1 cellular context compared by ENCODE assay signal in the genomic region with DNA sequence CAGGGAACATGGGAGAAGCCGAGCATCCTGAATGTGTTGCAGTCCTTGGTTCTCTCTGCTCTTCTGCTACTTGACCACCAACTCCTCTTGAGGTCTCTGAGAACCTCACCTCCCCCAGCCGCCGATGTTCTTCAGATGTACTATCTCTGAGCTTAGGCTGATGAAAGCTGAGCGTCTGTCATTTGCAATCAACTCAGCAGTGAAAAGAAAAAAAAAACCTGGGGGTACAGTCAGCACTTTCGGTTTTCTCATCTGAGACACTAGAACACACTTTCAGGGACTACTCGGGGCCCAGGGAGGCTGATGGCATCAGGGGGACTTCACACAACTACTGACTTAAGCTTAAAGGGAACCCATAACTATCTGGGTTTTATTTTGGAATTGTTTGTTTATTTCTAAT.
TF ChIP-seq lines count a peak whose summit lies in the region.

No MANE protein-coding gene starts in this region.

TF ChIP-seq in H1, 55 proteins besides CTCF, POLR2A, EP300 and RAD21:
- TF ChIP-seq HDAC6 (IDR thresholded peaks at IDR 0.05; ENCODE audit: low read depth, low read length): no peak
- TF ChIP-seq EGR1 (IDR thresholded peaks at IDR 0.05; ENCODE audit: borderline replicate concordance, low read depth, low read length): no peak
- no peak for TF ChIP-seq RFX5 (IDR thresholded peaks at IDR 0.05; ENCODE audit: borderline replicate concordance, low read depth, low read length)
- TF ChIP-seq, protein P1, sequence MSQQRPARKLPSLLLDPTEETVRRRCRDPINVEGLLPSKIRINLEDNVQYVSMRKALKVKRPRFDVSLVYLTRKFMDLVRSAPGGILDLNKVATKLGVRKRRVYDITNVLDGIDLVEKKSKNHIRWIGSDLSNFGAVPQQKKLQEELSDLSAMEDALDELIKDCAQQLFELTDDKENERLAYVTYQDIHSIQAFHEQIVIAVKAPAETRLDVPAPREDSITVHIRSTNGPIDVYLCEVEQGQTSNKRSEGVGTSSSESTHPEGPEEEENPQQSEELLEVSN (IDR thresholded peaks at IDR 0.05): no peak
- TF ChIP-seq POLR2AphosphoS5 (IDR thresholded peaks at IDR 0.05; ENCODE audit: low read depth, low read length): no peak
- TF ChIP-seq, protein P2, sequence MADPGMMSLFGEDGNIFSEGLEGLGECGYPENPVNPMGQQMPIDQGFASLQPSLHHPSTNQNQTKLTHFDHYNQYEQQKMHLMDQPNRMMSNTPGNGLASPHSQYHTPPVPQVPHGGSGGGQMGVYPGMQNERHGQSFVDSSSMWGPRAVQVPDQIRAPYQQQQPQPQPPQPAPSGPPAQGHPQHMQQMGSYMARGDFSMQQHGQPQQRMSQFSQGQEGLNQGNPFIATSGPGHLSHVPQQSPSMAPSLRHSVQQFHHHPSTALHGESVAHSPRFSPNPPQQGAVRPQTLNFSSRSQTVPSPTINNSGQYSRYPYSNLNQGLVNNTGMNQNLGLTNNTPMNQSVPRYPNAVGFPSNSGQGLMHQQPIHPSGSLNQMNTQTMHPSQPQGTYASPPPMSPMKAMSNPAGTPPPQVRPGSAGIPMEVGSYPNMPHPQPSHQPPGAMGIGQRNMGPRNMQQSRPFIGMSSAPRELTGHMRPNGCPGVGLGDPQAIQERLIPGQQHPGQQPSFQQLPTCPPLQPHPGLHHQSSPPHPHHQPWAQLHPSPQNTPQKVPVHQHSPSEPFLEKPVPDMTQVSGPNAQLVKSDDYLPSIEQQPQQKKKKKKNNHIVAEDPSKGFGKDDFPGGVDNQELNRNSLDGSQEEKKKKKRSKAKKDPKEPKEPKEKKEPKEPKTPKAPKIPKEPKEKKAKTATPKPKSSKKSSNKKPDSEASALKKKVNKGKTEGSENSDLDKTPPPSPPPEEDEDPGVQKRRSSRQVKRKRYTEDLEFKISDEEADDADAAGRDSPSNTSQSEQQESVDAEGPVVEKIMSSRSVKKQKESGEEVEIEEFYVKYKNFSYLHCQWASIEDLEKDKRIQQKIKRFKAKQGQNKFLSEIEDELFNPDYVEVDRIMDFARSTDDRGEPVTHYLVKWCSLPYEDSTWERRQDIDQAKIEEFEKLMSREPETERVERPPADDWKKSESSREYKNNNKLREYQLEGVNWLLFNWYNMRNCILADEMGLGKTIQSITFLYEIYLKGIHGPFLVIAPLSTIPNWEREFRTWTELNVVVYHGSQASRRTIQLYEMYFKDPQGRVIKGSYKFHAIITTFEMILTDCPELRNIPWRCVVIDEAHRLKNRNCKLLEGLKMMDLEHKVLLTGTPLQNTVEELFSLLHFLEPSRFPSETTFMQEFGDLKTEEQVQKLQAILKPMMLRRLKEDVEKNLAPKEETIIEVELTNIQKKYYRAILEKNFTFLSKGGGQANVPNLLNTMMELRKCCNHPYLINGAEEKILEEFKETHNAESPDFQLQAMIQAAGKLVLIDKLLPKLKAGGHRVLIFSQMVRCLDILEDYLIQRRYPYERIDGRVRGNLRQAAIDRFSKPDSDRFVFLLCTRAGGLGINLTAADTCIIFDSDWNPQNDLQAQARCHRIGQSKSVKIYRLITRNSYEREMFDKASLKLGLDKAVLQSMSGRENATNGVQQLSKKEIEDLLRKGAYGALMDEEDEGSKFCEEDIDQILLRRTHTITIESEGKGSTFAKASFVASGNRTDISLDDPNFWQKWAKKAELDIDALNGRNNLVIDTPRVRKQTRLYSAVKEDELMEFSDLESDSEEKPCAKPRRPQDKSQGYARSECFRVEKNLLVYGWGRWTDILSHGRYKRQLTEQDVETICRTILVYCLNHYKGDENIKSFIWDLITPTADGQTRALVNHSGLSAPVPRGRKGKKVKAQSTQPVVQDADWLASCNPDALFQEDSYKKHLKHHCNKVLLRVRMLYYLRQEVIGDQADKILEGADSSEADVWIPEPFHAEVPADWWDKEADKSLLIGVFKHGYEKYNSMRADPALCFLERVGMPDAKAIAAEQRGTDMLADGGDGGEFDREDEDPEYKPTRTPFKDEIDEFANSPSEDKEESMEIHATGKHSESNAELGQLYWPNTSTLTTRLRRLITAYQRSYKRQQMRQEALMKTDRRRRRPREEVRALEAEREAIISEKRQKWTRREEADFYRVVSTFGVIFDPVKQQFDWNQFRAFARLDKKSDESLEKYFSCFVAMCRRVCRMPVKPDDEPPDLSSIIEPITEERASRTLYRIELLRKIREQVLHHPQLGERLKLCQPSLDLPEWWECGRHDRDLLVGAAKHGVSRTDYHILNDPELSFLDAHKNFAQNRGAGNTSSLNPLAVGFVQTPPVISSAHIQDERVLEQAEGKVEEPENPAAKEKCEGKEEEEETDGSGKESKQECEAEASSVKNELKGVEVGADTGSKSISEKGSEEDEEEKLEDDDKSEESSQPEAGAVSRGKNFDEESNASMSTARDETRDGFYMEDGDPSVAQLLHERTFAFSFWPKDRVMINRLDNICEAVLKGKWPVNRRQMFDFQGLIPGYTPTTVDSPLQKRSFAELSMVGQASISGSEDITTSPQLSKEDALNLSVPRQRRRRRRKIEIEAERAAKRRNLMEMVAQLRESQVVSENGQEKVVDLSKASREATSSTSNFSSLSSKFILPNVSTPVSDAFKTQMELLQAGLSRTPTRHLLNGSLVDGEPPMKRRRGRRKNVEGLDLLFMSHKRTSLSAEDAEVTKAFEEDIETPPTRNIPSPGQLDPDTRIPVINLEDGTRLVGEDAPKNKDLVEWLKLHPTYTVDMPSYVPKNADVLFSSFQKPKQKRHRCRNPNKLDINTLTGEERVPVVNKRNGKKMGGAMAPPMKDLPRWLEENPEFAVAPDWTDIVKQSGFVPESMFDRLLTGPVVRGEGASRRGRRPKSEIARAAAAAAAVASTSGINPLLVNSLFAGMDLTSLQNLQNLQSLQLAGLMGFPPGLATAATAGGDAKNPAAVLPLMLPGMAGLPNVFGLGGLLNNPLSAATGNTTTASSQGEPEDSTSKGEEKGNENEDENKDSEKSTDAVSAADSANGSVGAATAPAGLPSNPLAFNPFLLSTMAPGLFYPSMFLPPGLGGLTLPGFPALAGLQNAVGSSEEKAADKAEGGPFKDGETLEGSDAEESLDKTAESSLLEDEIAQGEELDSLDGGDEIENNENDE (IDR thresholded peaks at IDR 0.05; ENCODE audit: insufficient replicate concordance, low read length): no peak
- no peak for TF ChIP-seq CBX5 (IDR thresholded peaks at IDR 0.05; ENCODE audit: low read depth, low read length)
- TF ChIP-seq CREB1 (IDR thresholded peaks at IDR 0.05): no peak
- no peak for TF ChIP-seq RNF2 (IDR thresholded peaks at IDR 0.05; ENCODE audit: borderline replicate concordance, low read depth, low read length, missing control alignments, poor library complexity, severe bottlenecking)
- no peak for TF ChIP-seq KDM5A (IDR thresholded peaks at IDR 0.05; ENCODE audit: low read length)
TF ChIP-seq in H1: peak in this region for 0.
